ENCODE assay signal across 32 cellular contexts in the genomic region with DNA sequence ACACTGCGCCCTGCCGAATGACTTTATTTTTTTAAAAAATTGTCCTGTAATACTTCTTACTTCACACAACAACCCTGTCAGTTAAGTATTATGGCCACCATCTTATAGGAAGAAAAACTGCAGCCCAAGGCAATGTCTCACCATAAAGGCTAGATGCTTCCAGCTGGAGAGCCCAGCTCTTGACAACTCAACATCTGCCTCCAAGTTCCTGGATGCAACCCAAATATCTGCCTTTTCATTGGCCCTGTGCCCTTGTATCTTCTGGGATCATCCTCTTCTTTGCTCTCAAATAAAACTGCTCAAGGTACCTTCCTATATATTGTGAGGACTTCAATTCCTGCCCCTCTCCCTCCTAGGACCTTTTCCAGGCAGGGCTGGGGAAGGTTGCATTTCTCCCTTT.
"Had no signal": no experiment of that assay in that cellular context is flagged by ENCODE, and none has a peak within 500 bp of the region (broad histone marks: within the 10 kb centered on the region; RNA-seq: fewer than 3 reads in every experiment).

No MANE protein-coding gene starts in this region.

- H3K4me3 Mint-ChIP-seq: activated CD4-positive, alpha-beta memory T cell treated with anti-CD3 and anti-CD28 coated beads for 36 hours; activated CD4-positive, alpha-beta T cell treated with anti-CD3 and anti-CD28 coated beads, Interleukin-2, amount 10 ng/mL, durations not matched to agents 24 days and 14 days; activated naive CD4-positive, alpha-beta T cell treated with anti-CD3 and anti-CD28 coated beads, Interleukin-2, amount 50 U/mL, for 24 hours; activated naive CD8-positive, alpha-beta T cell treated with anti-CD3 and anti-CD28 coated beads, Interleukin-2, amount 50 U/mL, for 24 hours; activated T-cell treated with anti-CD3 and anti-CD28 coated beads, Interleukin-2, amount 50 U/mL, for 4 hours; activated T-helper 17 cell treated with anti-CD3 and anti-CD28 coated beads, Interleukin-2, amount 50 U/mL, for 72 hours; naive thymus-derived CD4-positive, alpha-beta T cell; neural crest cell; stimulated activated memory B cell treated with anti-CD40 and anti-IgM and Interleukin-4, amounts not matched to agents 10 μg/mL and 1 μg/mL and 100 μg/mL, for 72 hours had no signal

- ATAC-seq: activated naive CD8-positive, alpha-beta T cell treated with anti-CD3 and anti-CD28 coated beads, Interleukin-2, amount 50 U/mL, for 24 hours; activated T-cell treated with anti-CD3 and anti-CD28 coated beads, Interleukin-2, amount 50 U/mL, for 4 hours; activated T-helper 17 cell treated with anti-CD3 and anti-CD28 coated beads, Interleukin-2, amount 50 U/mL, for 72 hours; gastrocnemius medialis; left lung; naive thymus-derived CD4-positive, alpha-beta T cell; stimulated activated memory B cell treated with anti-CD40 and anti-IgM and Interleukin-4, amounts not matched to agents 10 μg/mL and 1 μg/mL and 100 μg/mL, for 72 hours had no signal

- H3K4me1 Mint-ChIP-seq: activated naive CD4-positive, alpha-beta T cell treated with anti-CD3 and anti-CD28 coated beads, Interleukin-2, amount 50 U/mL, for 24 hours; neural crest cell had no signal

- H3K4me3 ChIP-seq: breast epithelium, esophagus squamous epithelium, gastrocnemius medialis, left lung, lung, right atrium auricular region, smooth muscle cell, stomach, thyroid gland, upper lobe of left lung had no signal

- H3K27ac Mint-ChIP-seq: activated CD4-positive, alpha-beta memory T cell treated with anti-CD3 and anti-CD28 coated beads for 36 hours; activated CD4-positive, alpha-beta T cell treated with anti-CD3 and anti-CD28 coated beads, Interleukin-2, amount 10 ng/mL, durations not matched to agents 24 days and 14 days; activated naive CD4-positive, alpha-beta T cell treated with anti-CD3 and anti-CD28 coated beads, Interleukin-2, amount 50 U/mL, for 24 hours; activated naive CD8-positive, alpha-beta T cell treated with anti-CD3 and anti-CD28 coated beads, Interleukin-2, amount 50 U/mL, for 24 hours; activated T-helper 17 cell treated with anti-CD3 and anti-CD28 coated beads, Interleukin-2, amount 50 U/mL, for 72 hours; naive thymus-derived CD4-positive, alpha-beta T cell; stimulated activated memory B cell treated with anti-CD40 and anti-IgM and Interleukin-4, amounts not matched to agents 10 μg/mL and 1 μg/mL and 100 μg/mL, for 72 hours had no signal

- DNase-seq: activated CD4-positive, alpha-beta memory T cell treated with anti-CD3 and anti-CD28 coated beads for 36 hours; activated CD4-positive, alpha-beta T cell treated with anti-CD3 and anti-CD28 coated beads, Interleukin-2, amount 10 ng/mL, durations not matched to agents 24 days and 14 days; activated CD4-positive, CD25-positive, alpha-beta regulatory T cell treated with anti-CD3 and anti-CD28 coated beads, Interleukin-2, amount 50 U/mL, for 72 hours; activated naive CD8-positive, alpha-beta T cell treated with anti-CD3 and anti-CD28 coated beads, Interleukin-2, amount 50 U/mL, for 24 hours; activated T-cell treated with anti-CD3 and anti-CD28 coated beads, Interleukin-2, amount 50 U/mL, for 4 hours; amygdala; central memory CD4-positive, alpha-beta T cell; dermis blood vessel endothelial cell; effector CD4-positive, alpha-beta T cell; esophagus squamous epithelium; gastrocnemius medialis; glutamatergic neuron; left lung; naive thymus-derived CD4-positive, alpha-beta T cell; nucleus accumbens; stimulated activated CD4-positive, alpha-beta T cell treated with anti-CD3 and anti-CD28 coated beads, Interleukin-1b, Interleukin-23, amount 100 ng/mL, for 48 hours; stimulated activated CD4-positive, alpha-beta T cell treated with anti-CD3 and anti-CD28 coated beads, Interleukin-4, amount 100 ng/mL, for 4 hours; stimulated activated CD8-positive, alpha-beta memory T cell treated with anti-CD3 and anti-CD28 coated beads, Interleukin-4, amount 100 ng/mL, for 48 hours; T-helper 2 cell; thyroid gland; upper lobe of left lung had no signal

- H3K36me3 Mint-ChIP-seq: activated CD4-positive, alpha-beta memory T cell treated with anti-CD3 and anti-CD28 coated beads for 36 hours; activated naive CD4-positive, alpha-beta T cell treated with anti-CD3 and anti-CD28 coated beads, Interleukin-2, amount 50 U/mL, for 24 hours; naive thymus-derived CD4-positive, alpha-beta T cell; stimulated activated memory B cell treated with anti-CD40 and anti-IgM and Interleukin-4, amounts not matched to agents 10 μg/mL and 1 μg/mL and 100 μg/mL, for 72 hours had no signal

- H3K9me3 Mint-ChIP-seq: activated CD4-positive, alpha-beta memory T cell treated with anti-CD3 and anti-CD28 coated beads for 36 hours; activated CD4-positive, alpha-beta T cell treated with anti-CD3 and anti-CD28 coated beads, Interleukin-2, amount 10 ng/mL, durations not matched to agents 24 days and 14 days; activated naive CD4-positive, alpha-beta T cell treated with anti-CD3 and anti-CD28 coated beads, Interleukin-2, amount 50 U/mL, for 24 hours; activated naive CD8-positive, alpha-beta T cell treated with anti-CD3 and anti-CD28 coated beads, Interleukin-2, amount 50 U/mL, for 24 hours; activated T-cell treated with anti-CD3 and anti-CD28 coated beads, Interleukin-2, amount 50 U/mL, for 4 hours; activated T-helper 17 cell treated with anti-CD3 and anti-CD28 coated beads, Interleukin-2, amount 50 U/mL, for 72 hours; neural crest cell; stimulated activated memory B cell treated with anti-CD40 and anti-IgM and Interleukin-4, amounts not matched to agents 10 μg/mL and 1 μg/mL and 100 μg/mL, for 72 hours had no signal

- H3K27ac ChIP-seq: breast epithelium, epithelial cell of prostate, esophagus squamous epithelium, gastrocnemius medialis, left lung, parathyroid adenoma, right atrium auricular region, stomach, thyroid gland, upper lobe of left lung had no signal

- H3K27me3 Mint-ChIP-seq: activated CD4-positive, alpha-beta memory T cell treated with anti-CD3 and anti-CD28 coated beads for 36 hours; activated naive CD4-positive, alpha-beta T cell treated with anti-CD3 and anti-CD28 coated beads, Interleukin-2, amount 50 U/mL, for 24 hours; activated naive CD8-positive, alpha-beta T cell treated with anti-CD3 and anti-CD28 coated beads, Interleukin-2, amount 50 U/mL, for 24 hours; activated T-helper 17 cell treated with anti-CD3 and anti-CD28 coated beads, Interleukin-2, amount 50 U/mL, for 72 hours; stimulated activated memory B cell treated with anti-CD40 and anti-IgM and Interleukin-4, amounts not matched to agents 10 μg/mL and 1 μg/mL and 100 μg/mL, for 72 hours had no signal
